ENCODE assay signal across 8 cellular contexts in genomic region chr17:40647549-40648325, GRCh38. TPM values are rescaled to one million over a fixed set of nuclear protein-coding genes. Genes with fewer than 3 reads are reported as not detected.
DNase-seq lines count a peak whose midpoint lies in the region; ATAC-seq and TF ChIP-seq lines count a peak whose summit lies in the region.

TSS of gene SMARCE1 (minus strand) at chr17:40647818. CDS start at chr17:40645802, 2,016 bp downstream.

- H3K4me3 Mint-ChIP-seq in activated T-cell treated with anti-CD3 and anti-CD28 coated beads, Interleukin-2, amount 50 U/mL, for 4 hours, result peak within 1 kb of the TSS; percentile 96

- H3K9me3 ChIP-seq in HUES48 (ENCODE audit: control insufficient read depth, insufficient read depth, low read length) (no peaks in the 10 kb centered on the region), muscle layer of colon (ENCODE audit: low read length) (no peaks in the 10 kb centered on the region)

- peak within 1 kb of the TSS; percentile 93 for H3K27ac ChIP-seq in HUES48 (ENCODE audit: low read depth, low read length)
- H3K27ac ChIP-seq in muscle layer of colon (ENCODE audit: low read depth, low read length), result peak within 1 kb of the TSS; percentile 95

- H3K9me3 Mint-ChIP-seq in activated T-cell treated with anti-CD3 and anti-CD28 coated beads, Interleukin-2, amount 50 U/mL, for 4 hours, result no peaks in the 10 kb centered on the region

- peaks cover 22% of the 10 kb centered on the region for H3K36me3 Mint-ChIP-seq in activated T-cell treated with anti-CD3 and anti-CD28 coated beads, Interleukin-2, amount 50 U/mL, for 4 hours (ENCODE audit: insufficient read depth)

- peaks cover 38% of the 10 kb centered on the region for H3K4me1 Mint-ChIP-seq in activated T-cell treated with anti-CD3 and anti-CD28 coated beads, Interleukin-2, amount 50 U/mL, for 4 hours (ENCODE audit: low read depth)

- H3K9ac ChIP-seq in HUES48 (ENCODE audit: low read depth, low read length), result peak within 1 kb of the TSS; percentile 98
- H3K9ac ChIP-seq in muscle layer of colon (ENCODE audit: low read length), result peak within 1 kb of the TSS; percentile 93

- no peaks in the 10 kb centered on the region for H3K27me3 Mint-ChIP-seq in activated T-cell treated with anti-CD3 and anti-CD28 coated beads, Interleukin-2, amount 50 U/mL, for 4 hours (ENCODE audit: low read depth)

- H3K4me3 ChIP-seq in HUES48 (ENCODE audit: low read depth, low read length), result peak within 1 kb of the TSS; percentile 99
- H3K4me3 ChIP-seq in muscle layer of colon (ENCODE audit: low read depth in 1 of 2, low read length in 2 of 2), result peak within 1 kb of the TSS; percentile 82 to 98

- peak; percentile 78 for DNase-seq in CD1c-positive myeloid dendritic cell (ENCODE audit: extremely low spot score)
- DNase-seq in activated T-cell treated with anti-CD3 and anti-CD28 coated beads, Interleukin-2, amount 50 U/mL, for 4 hours, result peak; percentile 62
- peak; percentile 79 for DNase-seq in stimulated activated CD8-positive, alpha-beta memory T cell treated with anti-CD3 and anti-CD28 coated beads, Interleukin-4, amount 100 ng/mL, for 48 hours

- peak; percentile 66 for ATAC-seq in GM19467 (IDR thresholded peaks at IDR 0.05; ENCODE audit: unreplicated experiment)
- ATAC-seq in activated T-cell treated with anti-CD3 and anti-CD28 coated beads, Interleukin-2, amount 50 U/mL, for 4 hours, result peak; percentile 76 to 78
- ATAC-seq in esophagus mucosa, result peak; percentile 85

- H3K36me3 ChIP-seq in HUES48 (ENCODE audit: control insufficient read depth, insufficient read depth, low read length) (peaks cover 33% of the 10 kb centered on the region), muscle layer of colon (ENCODE audit: insufficient read depth, low read length) (peaks cover 16% of the 10 kb centered on the region)

- no peaks in the 10 kb centered on the region for H3K27me3 ChIP-seq in HUES48 (ENCODE audit: control insufficient read depth, insufficient read depth, low read length)
- no peaks in the 10 kb centered on the region for H3K27me3 ChIP-seq in muscle layer of colon (ENCODE audit: control insufficient read depth in 1 of 2, insufficient read depth in 2 of 2, low read length in 2 of 2)

- peaks cover 12% of the 10 kb centered on the region for H3K4me1 ChIP-seq in HUES48 (ENCODE audit: control insufficient read depth, insufficient read depth, low read length)
- H3K4me1 ChIP-seq in muscle layer of colon (ENCODE audit: insufficient read depth, low read length), result peaks cover 34% of the 10 kb centered on the region

TF ChIP-seq in PFSK-1, 5 proteins besides CTCF, POLR2A, EP300 and RAD21:
- TF ChIP-seq TAF1 (IDR thresholded peaks at IDR 0.05; ENCODE audit: borderline replicate concordance, insufficient read depth, low read length) (peak; percentile 75), REST (IDR thresholded peaks at IDR 0.05; ENCODE audit: insufficient read depth in 1 of 2, low read depth in 2 of 2, low read length in 2 of 2) (0 out of 4 replicates have a peak, but pooled peaks of 1 of the 2 experiments have one; percentile 3), SIN3A (IDR thresholded peaks at IDR 0.05; ENCODE audit: borderline replicate concordance, insufficient read depth, low read length) (no peak), FOXP2 (optimal IDR thresholded peaks at IDR 0.05; ENCODE audit: borderline replicate concordance, extremely low read depth, extremely low read length, insufficient read depth) (no peak), POLR2AphosphoS5 (IDR thresholded peaks at IDR 0.05; ENCODE audit: low read depth, low read length) (peak; percentile 73)

RNA-seq across cellular contexts. Expression of gene SMARCE1, which starts in this region (rescaled TPM):
- 141 TPM for polyA plus RNA-seq in PFSK-1 (2012; ENCODE audit: insufficient read length, low read depth)
- total RNA-seq in activated T-cell treated with anti-CD3 and anti-CD28 coated beads, Interleukin-2, amount 50 U/mL, for 4 hours, result 100 to 1,000 TPM; 105 to 117 (median 106) TPM
- total RNA-seq in esophagus mucosa, result 51.7 TPM

Comparison
In these comparisons a context has a peak if more than half of its experiments do, and no peak if none do; other contexts are left out.
1. Peak in every context shown above with its lines: DNase-seq, ATAC-seq, H3K4me3 ChIP-seq and H3K27ac ChIP-seq.